ENCODE assay signal across 8 cellular contexts in the genomic region with DNA sequence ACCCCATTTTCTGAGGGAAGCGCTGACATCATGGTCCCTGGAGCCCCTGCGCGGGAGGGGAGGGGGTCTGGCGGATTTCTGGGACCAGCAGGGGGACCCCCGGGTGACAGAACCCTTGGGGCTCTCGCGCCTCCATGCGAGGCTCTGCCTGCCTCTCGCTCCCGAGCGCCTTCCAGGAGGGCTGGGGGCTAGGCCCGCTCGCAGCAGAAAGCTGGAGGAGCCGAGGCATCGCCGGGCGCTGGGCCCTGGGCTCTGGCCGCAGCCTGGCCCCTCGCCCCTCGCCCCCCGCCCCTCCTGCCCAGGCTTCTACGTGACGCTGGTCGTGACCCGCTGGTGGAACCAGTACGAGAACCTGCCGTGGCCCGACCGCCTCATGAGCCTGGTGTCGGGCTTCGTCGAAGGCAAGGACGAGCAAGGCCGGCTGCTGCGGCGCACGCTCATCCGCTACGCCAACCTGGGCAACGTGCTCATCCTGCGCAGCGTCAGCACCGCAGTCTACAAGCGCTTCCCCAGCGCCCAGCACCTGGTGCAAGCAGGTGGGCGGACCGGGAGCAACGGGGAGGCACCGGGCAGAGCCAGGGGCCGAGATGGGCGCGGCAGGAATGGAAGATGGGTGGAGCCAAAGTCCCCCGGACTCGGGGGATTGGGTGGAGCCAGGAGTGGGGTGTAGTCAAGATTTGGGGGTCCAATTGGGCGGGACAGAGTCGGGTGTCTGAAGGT. TPM values are rescaled to one million over a fixed set of nuclear protein-coding genes. Genes with fewer than 3 reads are reported as not detected.
DNase-seq lines count a peak whose midpoint lies in the region; ATAC-seq and TF ChIP-seq lines count a peak whose summit lies in the region.

No MANE protein-coding gene starts in this region.

- H3K9me3 Mint-ChIP-seq in activated T-helper 17 cell treated with anti-CD3 and anti-CD28 coated beads, Interleukin-2, amount 50 U/mL, for 72 hours: no peaks in the 10 kb centered on the region

- H3K27ac Mint-ChIP-seq in activated T-helper 17 cell treated with anti-CD3 and anti-CD28 coated beads, Interleukin-2, amount 50 U/mL, for 72 hours: no peak overlapping the region

- TF ChIP-seq CTCF in GM13976 (IDR thresholded peaks at IDR 0.05; ENCODE audit: borderline replicate concordance, control extremely low read depth, extremely low read depth, insufficient read depth, missing control alignments) (no peak), right atrium auricular region (IDR thresholded peaks at IDR 0.05) (no peak), BE2C (IDR thresholded peaks at IDR 0.05; ENCODE audit: low read depth, low read length) (no peak)

- H3K9me3 ChIP-seq in right atrium auricular region: no peaks in the 10 kb centered on the region
- no peaks in the 10 kb centered on the region for H3K9me3 ChIP-seq in BE2C

- H3K27me3 Mint-ChIP-seq in activated T-helper 17 cell treated with anti-CD3 and anti-CD28 coated beads, Interleukin-2, amount 50 U/mL, for 72 hours: peaks cover 4% of the 10 kb centered on the region

- H3K4me1 ChIP-seq in right atrium auricular region (peaks cover 0 to 27% of the 10 kb centered on the region in 2 donors), BE2C (no peaks in the 10 kb centered on the region)

- H3K36me3 Mint-ChIP-seq in activated T-helper 17 cell treated with anti-CD3 and anti-CD28 coated beads, Interleukin-2, amount 50 U/mL, for 72 hours (ENCODE audit: low read depth): no peaks in the 10 kb centered on the region

- intact Hi-C loops in sciatic nerve (cut with DNase I): loop anchor here (10.0 kb wide), 1 partner anchor 109 kb away; no protein-coding TSS in a partner anchor

- H3K27me3 ChIP-seq in right atrium auricular region (no peaks in the 10 kb centered on the region), BE2C (no peaks in the 10 kb centered on the region)

- H3K4me3 ChIP-seq in right atrium auricular region (peak overlapping the region; percentile 48 to 60), BE2C (ENCODE audit: low read depth, low read length) (no peak overlapping the region)

- H3K4me3 Mint-ChIP-seq in activated T-helper 17 cell treated with anti-CD3 and anti-CD28 coated beads, Interleukin-2, amount 50 U/mL, for 72 hours: peak overlapping the region; percentile 46

- in situ Hi-C loops in GM13976 (cut with MboI; ENCODE audit: low sequenced_read_pairs, unreplicated experiment): no loop called here

- DNase-seq in GM13976 (ENCODE audit: low spot score): peak; percentile 53
- peak; percentile 60 for DNase-seq in right atrium auricular region (ENCODE audit: low spot score)
- no peak for DNase-seq in sciatic nerve (ENCODE audit: low spot score)
- DNase-seq in BE2C: no peak
- no peak for DNase-seq in OCI-M1 (lab: John Stamatoyannopoulos, UW)

- H3K4me1 Mint-ChIP-seq in activated T-helper 17 cell treated with anti-CD3 and anti-CD28 coated beads, Interleukin-2, amount 50 U/mL, for 72 hours: no peaks in the 10 kb centered on the region

- H3K27ac ChIP-seq in right atrium auricular region: peak overlapping the region; percentile 81 to 88

- H3K36me3 ChIP-seq in right atrium auricular region (peaks cover 6% of the 10 kb centered on the region), BE2C (no peaks in the 10 kb centered on the region)

- ATAC-seq in activated T-helper 17 cell treated with anti-CD3 and anti-CD28 coated beads, Interleukin-2, amount 50 U/mL, for 72 hours (replicated peaks): peak; percentile 71
- ATAC-seq in sciatic nerve (peak; percentile 62), HG03097 (IDR thresholded peaks at IDR 0.05; ENCODE audit: low FRiP score, unreplicated experiment) (no peak), HG02571 (IDR thresholded peaks at IDR 0.05; ENCODE audit: unreplicated experiment) (no peak)

RNA-seq across cellular contexts. Expression of gene BEST1, which starts 5.4 kb away (rescaled TPM):
- total RNA-seq in activated T-helper 17 cell treated with anti-CD3 and anti-CD28 coated beads, Interleukin-2, amount 50 U/mL, for 72 hours: under 1 TPM; 0.05 to 0.24 TPM
- total RNA-seq in right atrium auricular region (1 to 10 TPM; 1.3 to 4.7 TPM), sciatic nerve (31.3 TPM)
- 1.5 TPM for polyA plus RNA-seq in BE2C (2012; ENCODE audit: insufficient read depth, insufficient read length, low read depth)

RNA-seq across cellular contexts. Expression of gene FTH1, which starts 11.9 kb away (rescaled TPM):
- 1,000 to 10,000 TPM in 1 of 2 donors, 100 to 1,000 TPM in 1; 701 to 1,114 TPM for total RNA-seq in activated T-helper 17 cell treated with anti-CD3 and anti-CD28 coated beads, Interleukin-2, amount 50 U/mL, for 72 hours
- total RNA-seq in right atrium auricular region (1,000 to 10,000 TPM; 2,265 to 2,787 TPM), sciatic nerve (4,297 TPM)
- 1,702 TPM for polyA plus RNA-seq in BE2C (2012; ENCODE audit: insufficient read depth, insufficient read length, low read depth)

RNA-seq across cellular contexts. Expression of gene RAB3IL1, which starts 38.2 kb away (rescaled TPM):
- not detected for total RNA-seq in activated T-helper 17 cell treated with anti-CD3 and anti-CD28 coated beads, Interleukin-2, amount 50 U/mL, for 72 hours
- 10 to 100 TPM in 1 of 2 donors, 1 to 10 TPM in 1; 4.3 to 16.8 TPM for total RNA-seq in right atrium auricular region
- total RNA-seq in sciatic nerve: 70.5 TPM
- polyA plus RNA-seq in BE2C (2012; ENCODE audit: insufficient read depth, insufficient read length, low read depth): 42.9 TPM

Comparison
In these comparisons a context has a peak if more than half of its experiments do, and no peak if none do; other contexts are left out.
1. DNase-seq: peak in GM13976 (single experiment) and right atrium auricular region (single experiment); none in sciatic nerve (single experiment), BE2C (single experiment) and OCI-M1 (single experiment).
2. ATAC-seq: peak in activated T-helper 17 cell treated with anti-CD3 and anti-CD28 coated beads, Interleukin-2, amount 50 U/mL, for 72 hours (single experiment) and sciatic nerve (single experiment); none in HG03097 (single experiment) and HG02571 (single experiment).
3. RNA of gene RAB3IL1, which starts 38.2 kb away (total RNA-seq): 70.5 TPM in sciatic nerve (single experiment) and 4.3 to 16.8 TPM in right atrium auricular region; not detected in activated T-helper 17 cell treated with anti-CD3 and anti-CD28 coated beads, Interleukin-2, amount 50 U/mL, for 72 hours; every median in the first group is over 4 times any median in the second.